In the genomic region with DNA sequence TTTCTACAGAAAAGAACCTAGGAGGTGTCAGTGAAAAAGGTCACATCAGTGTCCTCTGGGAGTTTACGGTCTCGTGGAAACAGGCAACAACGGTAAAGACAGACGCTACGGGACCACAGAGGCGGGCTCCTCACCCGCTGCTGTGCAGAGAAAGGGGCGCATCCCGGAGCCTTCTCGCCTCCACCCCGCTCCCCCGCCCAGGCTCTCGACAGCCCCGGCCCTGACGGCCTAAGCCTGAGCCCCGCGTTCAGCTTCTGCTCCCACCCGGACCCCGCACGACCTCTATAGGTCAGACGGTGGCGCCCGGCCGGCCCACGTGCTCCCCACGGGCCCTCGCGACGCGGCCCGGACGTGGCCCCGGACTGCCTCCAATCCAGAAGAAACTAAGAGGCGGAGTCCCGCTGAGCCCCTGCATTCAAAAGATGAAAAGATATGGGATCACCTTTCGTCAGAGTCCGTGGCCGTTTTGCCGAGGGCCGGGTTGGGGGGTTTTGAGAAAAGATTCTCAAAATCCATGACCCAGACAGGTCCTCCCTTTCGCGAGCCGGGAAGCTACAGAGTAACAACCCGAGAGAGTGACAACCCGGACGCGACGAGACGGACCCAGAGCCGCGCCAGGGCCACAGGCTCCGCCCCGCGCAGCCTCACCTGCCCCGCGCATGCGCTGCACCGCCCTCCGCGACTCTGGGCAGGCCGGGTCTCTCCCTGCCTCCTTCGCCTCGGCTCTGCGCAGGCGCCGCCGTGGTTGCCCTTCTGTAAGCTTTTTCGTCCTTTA, we compare ENCODE assay signal across 8 cellular contexts.
DNase-seq lines count a peak whose midpoint lies in the region; ATAC-seq and TF ChIP-seq lines count a peak whose summit lies in the region.

A gene (minus strand): TSS at position 577 of the 775 bp plus-strand sequence. CDS start 61 bp downstream, at position 516.

- in situ Hi-C loops in HAP-1 (cut with MboI; ENCODE audit: low sequenced_read_pairs): loop anchor here (25.0 kb wide), 1 partner anchor 367 kb away; a partner anchor contains a TSS

- peak within 1 kb of the TSS; percentile 88 for H3K4me2 ChIP-seq in MM.1S (ENCODE audit: low read depth, low read length)

- H3K9me2 ChIP-seq in MM.1S (replicated peaks; ENCODE audit: insufficient read depth, low read length): no peaks in the 10 kb centered on the region

- no peaks in the 10 kb centered on the region for H3K27me3 Mint-ChIP-seq in nephron progenitor cell (ENCODE audit: low read depth, poor library complexity)
- no peaks in the 10 kb centered on the region for H3K27me3 Mint-ChIP-seq in stimulated activated naive CD8-positive, alpha-beta T cell treated with anti-CD3 and anti-CD28 coated beads, Interleukin-15, amount 100 ng/mL, for 72 hours

- H3K27me3 ChIP-seq in HAP-1 (ENCODE audit: low read depth): no peaks in the 10 kb centered on the region
- H3K27me3 ChIP-seq in MM.1S (replicated peaks; ENCODE audit: insufficient read depth, low read length): no peaks in the 10 kb centered on the region

- peaks cover 35% of the 10 kb centered on the region for H3K79me2 ChIP-seq in MM.1S (ENCODE audit: low read length)

- H3K36me3 ChIP-seq in HAP-1 (replicated peaks) (peaks cover 5% of the 10 kb centered on the region), MM.1S (replicated peaks; ENCODE audit: insufficient read depth, low read length) (no peaks in the 10 kb centered on the region)

- 0 out of 2 replicates have a peak, but pooled peaks cover 3% of the 10 kb centered on the region for H3F3A ChIP-seq in MM.1S (ENCODE audit: insufficient read depth, low read length)

- H3K4me3 ChIP-seq in HAP-1 (peak within 1 kb of the TSS; percentile 65), MM.1S (ENCODE audit: low read length) (peak within 1 kb of the TSS; percentile 80)

- peak within 1 kb of the TSS; percentile 66 for H3K27ac ChIP-seq in MM.1S (ENCODE audit: low read length)

- peaks cover 4% of the 10 kb centered on the region for H3K36me3 Mint-ChIP-seq in nephron progenitor cell (ENCODE audit: low read depth)

- peaks cover 18% of the 10 kb centered on the region for H3K4me1 ChIP-seq in HAP-1
- H3K4me1 ChIP-seq in MM.1S (ENCODE audit: low read length): peaks cover 10% of the 10 kb centered on the region; the same call in 1 of the 2 replicates

- H2AFZ ChIP-seq in MM.1S (ENCODE audit: low read length): peak within 1 kb of the TSS; percentile 77

- no peaks in the 10 kb centered on the region for H4K20me1 ChIP-seq in MM.1S (ENCODE audit: insufficient read depth, low read length)

- H3K9ac ChIP-seq in MM.1S (ENCODE audit: low read length): peak within 1 kb of the TSS; percentile 74

- peak within 1 kb of the TSS; percentile 89 for H3K4me3 Mint-ChIP-seq in nephron progenitor cell
- peak within 1 kb of the TSS; percentile 80 to 92 for H3K4me3 Mint-ChIP-seq in stimulated activated naive CD8-positive, alpha-beta T cell treated with anti-CD3 and anti-CD28 coated beads, Interleukin-15, amount 100 ng/mL, for 72 hours

- TF ChIP-seq CTCF in MM.1S (IDR thresholded peaks at IDR 0.05; ENCODE audit: low read length): peak; percentile 20
- no peak for TF ChIP-seq CTCF in nephron progenitor cell (IDR thresholded peaks at IDR 0.05)

- H3K4me1 Mint-ChIP-seq in nephron progenitor cell: peaks cover 18% of the 10 kb centered on the region
- peaks cover 10% of the 10 kb centered on the region for H3K4me1 Mint-ChIP-seq in stimulated activated naive CD8-positive, alpha-beta T cell treated with anti-CD3 and anti-CD28 coated beads, Interleukin-15, amount 100 ng/mL, for 72 hours

- ATAC-seq in stimulated activated naive CD8-positive, alpha-beta T cell treated with anti-CD3 and anti-CD28 coated beads, Interleukin-15, amount 100 ng/mL, for 72 hours: peak; percentile 94

- DNase-seq in GDM1 (lab: John Stamatoyannopoulos, UW): peak; percentile 87
- peak; percentile 88 to 95 for DNase-seq in HAP-1 (ENCODE audit: low spot score in 2 of 2)
- DNase-seq in MM.1S: peak; percentile 95
- DNase-seq in SHP77 treated with DMSO at 0.1 percent for 48 hours (lab: John Stamatoyannopoulos, UW): peak; percentile 72
- DNase-seq in activated effector memory CD4-positive, alpha-beta T cell treated with anti-CD3 and anti-CD28 coated beads, Interleukin-2, amount 50 U/mL, for 16 hours: peak; percentile 99
- DNase-seq in fibroblast of the conjunctiva (ENCODE audit: low read depth): peak; percentile 76
- peak; percentile 96 for DNase-seq in nephron progenitor cell
- peak; percentile 96 to 97 for DNase-seq in stimulated activated naive CD8-positive, alpha-beta T cell treated with anti-CD3 and anti-CD28 coated beads, Interleukin-15, amount 100 ng/mL, for 72 hours

- peak within 1 kb of the TSS; percentile 46 for H3K27ac Mint-ChIP-seq in nephron progenitor cell
- peak within 1 kb of the TSS; percentile 91 to 93 for H3K27ac Mint-ChIP-seq in stimulated activated naive CD8-positive, alpha-beta T cell treated with anti-CD3 and anti-CD28 coated beads, Interleukin-15, amount 100 ng/mL, for 72 hours

- no peaks in the 10 kb centered on the region for H3K9me3 Mint-ChIP-seq in nephron progenitor cell
- H3K9me3 Mint-ChIP-seq in stimulated activated naive CD8-positive, alpha-beta T cell treated with anti-CD3 and anti-CD28 coated beads, Interleukin-15, amount 100 ng/mL, for 72 hours: no peaks in the 10 kb centered on the region

- H3K9me3 ChIP-seq in HAP-1 (no peaks in the 10 kb centered on the region), MM.1S (replicated peaks; ENCODE audit: insufficient read depth, low read length) (no peaks in the 10 kb centered on the region)

Comparison
In these comparisons a context has a peak if more than half of its experiments do, and no peak if none do; other contexts are left out.
1. Peak in every context shown above with its lines: DNase-seq, ATAC-seq, H3K4me3 ChIP-seq and H3K27ac ChIP-seq.